Comparison of ENCODE assay signal across 17 cellular contexts in genomic region chr19:44874317-44874716, GRCh38. TPM values are rescaled to one million over a fixed set of nuclear protein-coding genes. Genes with fewer than 3 reads are reported as not detected.
A peak's percentile ranks its signal among the peaks of the same experiment; 100 is the strongest.
DNase-seq lines count a peak whose midpoint lies in the region; ATAC-seq and TF ChIP-seq lines count a peak whose summit lies in the region.
"Had no signal": no experiment of that assay in that cellular context is flagged by ENCODE, and none has a peak within 500 bp of the region (broad histone marks: within the 10 kb centered on the region; RNA-seq: fewer than 3 reads in every experiment).

No MANE protein-coding gene starts in this region.

- TF ChIP-seq CTCF in Caco-2 (IDR thresholded peaks at IDR 0.05; ENCODE audit: insufficient read depth in 1 of 2, low read depth in 1 of 2, low read length in 1 of 2, severe bottlenecking in 1 of 2, unreplicated experiment in 1 of 2) (no peak), WERI-Rb-1 (IDR thresholded peaks at IDR 0.05; ENCODE audit: low read depth, low read length) (no peak), osteoblast (IDR thresholded peaks at IDR 0.05; ENCODE audit: extremely low read depth, low read depth, low read length) (no peak), H9 (conservative IDR thresholded peaks at IDR 0.05) (no peak)

- H3K36me3 ChIP-seq in Caco-2 (ENCODE audit: control insufficient read depth, insufficient read depth, low read length) (peaks cover 17% of the 10 kb centered on the region), WERI-Rb-1 (peaks cover 60% of the 10 kb centered on the region), mesodermal cell (ENCODE audit: control insufficient read depth, insufficient read depth, low read length) (peaks cover 95% of the 10 kb centered on the region), osteoblast (ENCODE audit: insufficient read depth, low read length) (peaks cover 63% of the 10 kb centered on the region)

- WGBS in mesodermal cell (ENCODE audit: insufficient coverage in 2 of 2), 2 experiments, result 97 to 98% methylated on average over 8 to 14 of the region's 16 CpGs
- WGBS in H9 (ENCODE audit: extremely low coverage, insufficient read length, low lambda C conversion rate), result no CpG with 5 or more reads among the region's 16 CpGs

- H4K91ac ChIP-seq in H9 (ENCODE audit: insufficient read length, low read depth, low read length), result no peak overlapping the region

- no peaks in the 10 kb centered on the region for H3K27me3 ChIP-seq in Caco-2 (replicated peaks; ENCODE audit: control insufficient read depth, insufficient read depth, low read length)
- no peaks in the 10 kb centered on the region for H3K27me3 ChIP-seq in WERI-Rb-1 (ENCODE audit: insufficient read depth, low read depth, severe bottlenecking)
- H3K27me3 ChIP-seq in osteoblast (ENCODE audit: insufficient read depth, low read length), result no peaks in the 10 kb centered on the region
- no peaks in the 10 kb centered on the region for H3K27me3 ChIP-seq in H9 (ENCODE audit: insufficient read depth, low read length)
- H3K27me3 ChIP-seq: BLaER1 had no signal

- H3K4me3 ChIP-seq in Caco-2 (ENCODE audit: low read depth, low read length), result no peak overlapping the region
- H3K4me3 ChIP-seq in WERI-Rb-1 (ENCODE audit: low read depth, low read length), result no peak overlapping the region
- H3K4me3 ChIP-seq in mesodermal cell (ENCODE audit: extremely low read depth, insufficient read depth, low read length, poor library complexity, severe bottlenecking), result no peak overlapping the region
- no peak overlapping the region for H3K4me3 ChIP-seq in osteoblast (ENCODE audit: insufficient read depth, low read length)
- H3K4me3 ChIP-seq: BLaER1, GM23338, HAP-1 had no signal

- CTCF ChIA-PET in Caco-2 (lab: Charles Lee), result interaction anchor here (1.0 kb wide), 1 partner anchor 10 kb away, joined by 3 read pairs; no protein-coding TSS in a partner anchor

- H3K4me1 ChIP-seq in Caco-2, result peaks cover 14% of the 10 kb centered on the region
- peaks cover 59% of the 10 kb centered on the region for H3K4me1 ChIP-seq in mesodermal cell (ENCODE audit: control insufficient read depth, insufficient read depth, low read length, poor library complexity, severe bottlenecking)
- H3K4me1 ChIP-seq in osteoblast (ENCODE audit: insufficient read depth, low read length), result peaks cover 19% of the 10 kb centered on the region
- no peaks in the 10 kb centered on the region for H3K4me1 ChIP-seq in H9 (ENCODE audit: insufficient read depth, low read length)
- H3K4me1 ChIP-seq: HAP-1 had no signal

- no peak for DNase-seq in Caco-2
- no peak for DNase-seq in WERI-Rb-1
- peak; percentile 23 for DNase-seq in osteoblast (ENCODE audit: insufficient read length, low spot score, missing footprints)
- no peak for DNase-seq in T-helper 2 cell
- DNase-seq in cerebellum (ENCODE audit: low spot score), result no peak
- no peak for DNase-seq in H9
- DNase-seq: 8988T; Calu3; CD4-positive, alpha-beta memory T cell; DMS79 treated with DMSO at 0.1 percent for 48 hours; GF-D8 had no signal

- no peak overlapping the region for H3K56ac ChIP-seq in H9 (ENCODE audit: insufficient read length, low read depth, low read length)

- no peak overlapping the region for H3K4me3 Mint-ChIP-seq in Caco-2 (ENCODE audit: unreplicated experiment)
- H3K4me3 Mint-ChIP-seq in H9, result no peak overlapping the region
- H3K4me3 Mint-ChIP-seq in stimulated activated memory B cell treated with anti-CD40 and anti-IgM and Interleukin-4, amounts not matched to agents 10 μg/mL and 1 μg/mL and 100 μg/mL, for 72 hours, result no peak overlapping the region
- H3K4me3 Mint-ChIP-seq: CD14-positive monocyte; CD4-positive, alpha-beta memory T cell; GM23338 had no signal

- H3K18ac ChIP-seq in H9 (ENCODE audit: insufficient read length, low read depth, low read length), result no peak overlapping the region

- H2BK15ac ChIP-seq in H9 (ENCODE audit: low read depth, low read length), result no peak overlapping the region

- H3T11ph ChIP-seq in H9 (ENCODE audit: low read length), result no peak overlapping the region

- H3K23me2 ChIP-seq in H9 (ENCODE audit: insufficient read length, low read depth, low read length, poor library complexity, severe bottlenecking), result no peaks in the 10 kb centered on the region

- H3K9me3 Mint-ChIP-seq in Caco-2 (ENCODE audit: unreplicated experiment) (no peaks in the 10 kb centered on the region), H9 (no peaks in the 10 kb centered on the region)
- no peaks in the 10 kb centered on the region for H3K9me3 Mint-ChIP-seq in stimulated activated memory B cell treated with anti-CD40 and anti-IgM and Interleukin-4, amounts not matched to agents 10 μg/mL and 1 μg/mL and 100 μg/mL, for 72 hours
- H3K9me3 Mint-ChIP-seq: CD4-positive, alpha-beta memory T cell; GM23338 had no signal

- H3K27ac ChIP-seq in WERI-Rb-1 (peak overlapping the region; percentile 95; the same call in 1 of the 2 replicates), mesodermal cell (ENCODE audit: low read depth, low read length, severe bottlenecking) (peak overlapping the region; percentile 95), osteoblast (ENCODE audit: low read depth, low read length) (no peak overlapping the region), H9 (ENCODE audit: insufficient read length, low read depth, low read length) (no peak overlapping the region)
- H3K27ac ChIP-seq: BLaER1 had no signal

- H3K4me2 ChIP-seq in osteoblast (ENCODE audit: insufficient read depth, low read length) (no peak overlapping the region), H9 (ENCODE audit: insufficient read depth, insufficient read length, low read length) (no peak overlapping the region)
- H3K4me2 ChIP-seq: BLaER1, GM23338 had no signal

- peaks cover 96% of the 10 kb centered on the region for H3K36me3 Mint-ChIP-seq in Caco-2 (ENCODE audit: insufficient read depth, unreplicated experiment)
- H3K36me3 Mint-ChIP-seq in H9 (ENCODE audit: insufficient read depth in 1 of 3, low read depth in 3 of 3), result peaks cover 52 to 84% (median 83%) of the 10 kb centered on the region in 3 experiments; a peak in 6 of 7 replicates
- H3K36me3 Mint-ChIP-seq in stimulated activated memory B cell treated with anti-CD40 and anti-IgM and Interleukin-4, amounts not matched to agents 10 μg/mL and 1 μg/mL and 100 μg/mL, for 72 hours, result no peaks in the 10 kb centered on the region
- H3K36me3 Mint-ChIP-seq: CD4-positive, alpha-beta memory T cell had no signal

- H3K4ac ChIP-seq in H9 (ENCODE audit: low read depth, low read length), result no peak overlapping the region

- peaks cover 11% of the 10 kb centered on the region for H4K20me1 ChIP-seq in osteoblast (ENCODE audit: insufficient read depth, low read length)
- no peaks in the 10 kb centered on the region for H4K20me1 ChIP-seq in H9 (ENCODE audit: control insufficient read depth, insufficient read depth, insufficient read length)

- no peak overlapping the region for H2BK12ac ChIP-seq in H9 (ENCODE audit: insufficient read length, low read depth, low read length)

- peaks cover 17% of the 10 kb centered on the region for H3K4me1 Mint-ChIP-seq in Caco-2 (ENCODE audit: low read depth, unreplicated experiment)
- H3K4me1 Mint-ChIP-seq in H9, result peaks cover 3 to 35% of the 10 kb centered on the region in 2 experiments
- no peaks in the 10 kb centered on the region for H3K4me1 Mint-ChIP-seq in stimulated activated memory B cell treated with anti-CD40 and anti-IgM and Interleukin-4, amounts not matched to agents 10 μg/mL and 1 μg/mL and 100 μg/mL, for 72 hours

- no peak for ATAC-seq in stimulated activated memory B cell treated with anti-CD40 and anti-IgM and Interleukin-4, amounts not matched to agents 10 μg/mL and 1 μg/mL and 100 μg/mL, for 72 hours
- ATAC-seq: GM23338 had no signal

- H2BK20ac ChIP-seq in H9 (ENCODE audit: low read depth, low read length, poor library complexity, severe bottlenecking), result no peak overlapping the region

- H3K9me3 ChIP-seq in Caco-2 (no peaks in the 10 kb centered on the region), WERI-Rb-1 (ENCODE audit: severe bottlenecking) (no peaks in the 10 kb centered on the region), mesodermal cell (ENCODE audit: control insufficient read depth, low read length) (no peaks in the 10 kb centered on the region), osteoblast (ENCODE audit: low read depth, low read length) (no peaks in the 10 kb centered on the region), H9 (ENCODE audit: control insufficient read depth, low read depth, low read length) (no peaks in the 10 kb centered on the region)
- H3K9me3 ChIP-seq: BLaER1, HAP-1 had no signal

- H3K79me1 ChIP-seq in H9 (ENCODE audit: insufficient read depth, low read depth, low read length, poor library complexity, severe bottlenecking), result no peaks in the 10 kb centered on the region

- H4K8ac ChIP-seq in H9 (replicated peaks; ENCODE audit: insufficient read length, low read depth, low read length), result no peak overlapping the region

- H2BK120ac ChIP-seq in H9 (ENCODE audit: low read depth, low read length, poor library complexity, severe bottlenecking), result no peak overlapping the region

- H3K14ac ChIP-seq in H9 (ENCODE audit: insufficient read depth, low read length), result no peak overlapping the region

- H3K79me2 ChIP-seq in osteoblast (ENCODE audit: insufficient read depth, low read length), result no peaks in the 10 kb centered on the region
- H3K79me2 ChIP-seq in H9 (ENCODE audit: insufficient read depth, low read length), result no peaks in the 10 kb centered on the region

- no peak overlapping the region for H3K23ac ChIP-seq in H9 (ENCODE audit: insufficient read length, low read depth, low read length)

- no peak overlapping the region for H2AK5ac ChIP-seq in H9 (ENCODE audit: insufficient read length, low read length)

- no peak overlapping the region for H2AFZ ChIP-seq in osteoblast (ENCODE audit: low read length)
- H2AFZ ChIP-seq in H9 (ENCODE audit: low read length), result no peak overlapping the region
- H2AFZ ChIP-seq: GM23338 had no signal

- no TSS peak for BruUV-seq in Caco-2 (replicated peaks; lab: Mats Ljungman, UMichigan)

- intact Hi-C loops in Caco-2 (cut with micrococcal nuclease; ENCODE audit: unreplicated experiment), result no loop called here

- peak overlapping the region; percentile 18 for H3K27ac Mint-ChIP-seq in Caco-2 (ENCODE audit: unreplicated experiment)
- peak overlapping the region in 1 of 3 experiments; percentile 39; a peak in 1 of 7 replicates for H3K27ac Mint-ChIP-seq in H9
- H3K27ac Mint-ChIP-seq in stimulated activated memory B cell treated with anti-CD40 and anti-IgM and Interleukin-4, amounts not matched to agents 10 μg/mL and 1 μg/mL and 100 μg/mL, for 72 hours, result no peak overlapping the region
- H3K27ac Mint-ChIP-seq: CD14-positive monocyte; CD4-positive, alpha-beta memory T cell; GM23338 had no signal

- H4K5ac ChIP-seq in H9 (ENCODE audit: insufficient read length, low read depth, low read length), result no peak overlapping the region

- H3K27me3 Mint-ChIP-seq in Caco-2 (ENCODE audit: insufficient read depth, unreplicated experiment), result no peaks in the 10 kb centered on the region
- H3K27me3 Mint-ChIP-seq in H9 (ENCODE audit: low read depth), result no peaks in the 10 kb centered on the region
- peaks cover 69% of the 10 kb centered on the region for H3K27me3 Mint-ChIP-seq in stimulated activated memory B cell treated with anti-CD40 and anti-IgM and Interleukin-4, amounts not matched to agents 10 μg/mL and 1 μg/mL and 100 μg/mL, for 72 hours

- H3K9ac ChIP-seq in H9 (ENCODE audit: extremely low read depth, insufficient read length, low read length), result no peak overlapping the region
- H3K9ac ChIP-seq: BLaER1 had no signal

- H2BK5ac ChIP-seq in H9 (ENCODE audit: insufficient read length, low read length), result no peak overlapping the region

- POLR2A ChIA-PET in Caco-2 (lab: Charles Lee), result no interaction called here

RNA-seq across cellular contexts. Expression of gene TOMM40, which starts 16.7 kb away (rescaled TPM):
- total RNA-seq in Caco-2 (2022) (205 and 227 TPM in 2 replicates), osteoblast (28.3 and 31.8 TPM in 2 replicates), cerebellum (22.0 TPM), H9 (2021) (180 and 190 TPM in 2 replicates)
- 60.5 TPM for polyA plus RNA-seq in mesodermal cell (2013, experiment 1 of 2)
- 48.4 TPM for polyA plus RNA-seq in mesodermal cell (2013, experiment 2 of 2)

RNA-seq across cellular contexts. Expression of gene NECTIN2, which starts 28.2 kb away (rescaled TPM):
- 257 and 258 TPM in 2 replicates for total RNA-seq in Caco-2 (2022)
- 251 TPM for polyA plus RNA-seq in mesodermal cell (2013, experiment 1 of 2)
- polyA plus RNA-seq in mesodermal cell (2013, experiment 2 of 2), result 201 TPM
- total RNA-seq in osteoblast, result 38.9 and 46.0 TPM in 2 replicates
- 22.5 TPM for total RNA-seq in cerebellum
- 175 and 176 TPM in 2 replicates for total RNA-seq in H9 (2021)

RNA-seq across cellular contexts. Expression of gene APOE, which starts 31.3 kb away (rescaled TPM):
- 1,346 and 1,404 TPM in 2 replicates for total RNA-seq in Caco-2 (2022)
- 395 TPM for polyA plus RNA-seq in mesodermal cell (2013, experiment 1 of 2)
- polyA plus RNA-seq in mesodermal cell (2013, experiment 2 of 2), result 321 TPM
- 44.5 and 46.6 TPM in 2 replicates for total RNA-seq in osteoblast
- total RNA-seq in cerebellum, result 52.8 TPM
- total RNA-seq in H9 (2021), result 530 and 547 TPM in 2 replicates
- polyA plus RNA-seq: CD4-positive, alpha-beta memory T cell had no signal

RNA-seq across cellular contexts. Expression of gene APOC1, which starts 40.1 kb away (rescaled TPM):
- total RNA-seq in Caco-2 (2022) (246 and 250 TPM in 2 replicates), osteoblast (1.2 and 1.4 TPM in 2 replicates), cerebellum (3.7 TPM), H9 (2021) (77.0 and 78.1 TPM in 2 replicates)
- 58.2 TPM for polyA plus RNA-seq in mesodermal cell (2013, experiment 1 of 2)
- 52.9 TPM for polyA plus RNA-seq in mesodermal cell (2013, experiment 2 of 2)
- polyA plus RNA-seq: CD14-positive monocyte; CD4-positive, alpha-beta memory T cell had no signal

Comparison
In these comparisons a context has a peak if more than half of its experiments do, and no peak if none do; other contexts are left out.
1. H3K27ac ChIP-seq: peak in WERI-Rb-1 (single experiment) and mesodermal cell (single experiment); none in osteoblast (single experiment) and H9 (single experiment).